1 cellular context compared by ENCODE assay signal in the genomic region with DNA sequence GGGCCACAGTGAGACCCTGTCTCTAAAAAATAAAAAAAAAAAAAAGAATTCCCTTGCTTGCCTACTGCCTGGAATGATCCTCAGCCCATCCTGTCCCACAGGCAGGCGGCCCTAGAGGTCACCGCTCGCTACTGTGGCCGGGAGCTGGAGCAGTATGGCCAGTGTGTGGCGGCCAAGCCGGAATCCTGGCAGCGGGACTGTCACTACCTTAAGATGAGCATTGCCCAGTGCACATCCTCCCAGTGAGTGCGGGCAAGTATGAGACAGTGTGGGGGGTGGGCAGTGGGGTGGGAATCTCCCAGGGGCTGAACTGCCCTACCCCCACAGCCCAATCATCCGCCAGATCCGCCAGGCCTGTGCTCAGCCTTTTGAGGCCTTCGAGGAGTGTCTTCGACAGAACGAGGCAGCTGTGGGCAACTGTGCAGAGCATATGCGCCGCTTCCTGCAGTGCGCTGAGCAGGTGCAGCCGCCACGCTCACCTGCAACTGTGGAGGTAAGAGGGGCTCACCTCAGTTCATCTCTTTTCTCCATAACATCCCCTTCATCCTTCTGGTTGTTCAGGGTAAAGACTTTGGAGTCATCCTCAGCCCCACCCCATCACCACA.
TF ChIP-seq lines count a peak whose summit lies in the region.

No MANE protein-coding gene starts in this region.

TF ChIP-seq in A549, 52 proteins besides CTCF, POLR2A, EP300 and RAD21:
- TF ChIP-seq, protein P1, sequence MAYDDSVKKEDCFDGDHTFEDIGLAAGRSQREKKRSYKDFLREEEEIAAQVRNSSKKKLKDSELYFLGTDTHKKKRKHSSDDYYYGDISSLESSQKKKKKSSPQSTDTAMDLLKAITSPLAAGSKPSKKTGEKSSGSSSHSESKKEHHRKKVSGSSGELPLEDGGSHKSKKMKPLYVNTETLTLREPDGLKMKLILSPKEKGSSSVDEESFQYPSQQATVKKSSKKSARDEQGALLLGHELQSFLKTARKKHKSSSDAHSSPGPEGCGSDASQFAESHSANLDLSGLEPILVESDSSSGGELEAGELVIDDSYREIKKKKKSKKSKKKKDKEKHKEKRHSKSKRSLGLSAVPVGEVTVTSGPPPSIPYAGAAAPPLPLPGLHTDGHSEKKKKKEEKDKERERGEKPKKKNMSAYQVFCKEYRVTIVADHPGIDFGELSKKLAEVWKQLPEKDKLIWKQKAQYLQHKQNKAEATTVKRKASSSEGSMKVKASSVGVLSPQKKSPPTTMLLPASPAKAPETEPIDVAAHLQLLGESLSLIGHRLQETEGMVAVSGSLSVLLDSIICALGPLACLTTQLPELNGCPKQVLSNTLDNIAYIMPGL (CRISPR knock-in tag; IDR thresholded peaks at IDR 0.05; ENCODE audit: borderline replicate concordance): no peak
- TF ChIP-seq, protein P2, sequence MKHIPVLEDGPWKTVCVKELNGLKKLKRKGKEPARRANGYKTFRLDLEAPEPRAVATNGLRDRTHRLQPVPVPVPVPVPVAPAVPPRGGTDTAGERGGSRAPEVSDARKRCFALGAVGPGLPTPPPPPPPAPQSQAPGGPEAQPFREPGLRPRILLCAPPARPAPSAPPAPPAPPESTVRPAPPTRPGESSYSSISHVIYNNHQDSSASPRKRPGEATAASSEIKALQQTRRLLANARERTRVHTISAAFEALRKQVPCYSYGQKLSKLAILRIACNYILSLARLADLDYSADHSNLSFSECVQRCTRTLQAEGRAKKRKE (CRISPR knock-in tag; IDR thresholded peaks at IDR 0.05; ENCODE audit: low read depth): no peak
- no peak for TF ChIP-seq NFE2L2 (conservative IDR thresholded peaks at IDR 0.05; ENCODE audit: low read length)
- TF ChIP-seq FOSB (CRISPR knock-in tag; IDR thresholded peaks at IDR 0.05): no peak
- TF ChIP-seq, protein P3, sequence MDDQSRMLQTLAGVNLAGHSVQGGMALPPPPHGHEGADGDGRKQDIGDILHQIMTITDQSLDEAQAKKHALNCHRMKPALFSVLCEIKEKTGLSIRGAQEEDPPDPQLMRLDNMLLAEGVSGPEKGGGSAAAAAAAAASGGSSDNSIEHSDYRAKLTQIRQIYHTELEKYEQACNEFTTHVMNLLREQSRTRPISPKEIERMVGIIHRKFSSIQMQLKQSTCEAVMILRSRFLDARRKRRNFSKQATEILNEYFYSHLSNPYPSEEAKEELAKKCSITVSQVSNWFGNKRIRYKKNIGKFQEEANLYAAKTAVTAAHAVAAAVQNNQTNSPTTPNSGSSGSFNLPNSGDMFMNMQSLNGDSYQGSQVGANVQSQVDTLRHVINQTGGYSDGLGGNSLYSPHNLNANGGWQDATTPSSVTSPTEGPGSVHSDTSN (IDR thresholded peaks at IDR 0.05): no peak
- no peak for TF ChIP-seq RCOR1 (IDR thresholded peaks at IDR 0.05; ENCODE audit: low read depth, low read length)
